ENCODE assay signal across 13 cellular contexts in genomic region chr15:62779041-62779810, GRCh38.
DNase-seq lines count a peak whose midpoint lies in the region; ATAC-seq and TF ChIP-seq lines count a peak whose summit lies in the region.
"Had no signal": no experiment of that assay in that cellular context is flagged by ENCODE, and none has a peak within 500 bp of the region (broad histone marks: within the 10 kb centered on the region; RNA-seq: fewer than 3 reads in every experiment).

No MANE protein-coding gene starts in this region.

- no peaks in the 10 kb centered on the region for H3K9me3 ChIP-seq in SK-N-SH
- no peaks in the 10 kb centered on the region for H3K9me3 ChIP-seq in body of pancreas
- H3K9me3 ChIP-seq in left ventricle myocardium inferior (replicated peaks), result no peaks in the 10 kb centered on the region

- H3K4me3 ChIP-seq in SK-N-SH (ENCODE audit: low read depth in 2 of 2, low read length in 1 of 2), result no peak overlapping the region
- no peak overlapping the region for H3K4me3 ChIP-seq in body of pancreas
- H3K4me3 ChIP-seq in left ventricle myocardium inferior, result no peak overlapping the region
- H3K4me3 ChIP-seq: SK-N-MC had no signal

- 93% methylated on average over 8 of the region's 8 CpGs for WGBS in SK-N-SH (ENCODE audit: low lambda C conversion rate)
- WGBS in body of pancreas, 2 donors, result 45% methylated on average over 8 of the region's 8 CpGs

- H3K9ac ChIP-seq in SK-N-SH, result peak overlapping the region; percentile 29; the same call in 1 of the 2 replicates

- no peak for TF ChIP-seq EP300 in SK-N-SH (IDR thresholded peaks at IDR 0.05; ENCODE audit: borderline replicate concordance in 1 of 2, low read depth in 1 of 2, low read length in 1 of 2)

- POLR2A ChIA-PET in SK-N-SH (lab: Yijun Ruan, JAX), result no interaction called here

- DNase-seq in SK-N-SH, result no peak
- peak in 3 of 4 donors; percentile 24 to 49 (median 37) for DNase-seq in body of pancreas
- peak; percentile 50 for DNase-seq in left ventricle myocardium inferior
- peak; percentile 33 for DNase-seq in superior temporal gyrus (ENCODE audit: extremely low spot score)
- no peak for DNase-seq in T-helper 1 cell
- DNase-seq in activated CD8-positive, alpha-beta memory T cell treated with anti-CD3 and anti-CD28 coated beads for 24 hours, result no peak
- DNase-seq: activated CD4-positive, alpha-beta T cell treated with anti-CD3 and anti-CD28 coated beads for 36 hours; DMS53; NCI-H524 treated with DMSO at 0.1 percent for 48 hours; retina had no signal

- no peaks in the 10 kb centered on the region for H3K27me3 ChIP-seq in SK-N-SH (ENCODE audit: insufficient read depth)
- H3K27me3 ChIP-seq in body of pancreas, result no peaks in the 10 kb centered on the region
- H3K27me3 ChIP-seq in left ventricle myocardium inferior (ENCODE audit: low read depth), result no peaks in the 10 kb centered on the region

- H3F3A ChIP-seq in SK-N-SH (replicated peaks; ENCODE audit: insufficient read depth), result peaks cover 34% of the 10 kb centered on the region

- no peak overlapping the region for H2AFZ ChIP-seq in SK-N-SH (ENCODE audit: low read depth)

- TF ChIP-seq RAD21 in SK-N-SH (IDR thresholded peaks at IDR 0.05; ENCODE audit: low read length), result no peak

- TF ChIP-seq POLR2A in body of pancreas (IDR thresholded peaks at IDR 0.05), result no peak

- H3K27ac ChIP-seq in SK-N-SH (ENCODE audit: low read depth in 2 of 2, low read length in 1 of 2) (peak overlapping the region; percentile 34 to 60), body of pancreas (peak overlapping the region in 3 of 4 donors; percentile 17 to 60 (median 58)), left ventricle myocardium inferior (replicated peaks) (peak overlapping the region; percentile 64)
- H3K27ac ChIP-seq: SK-N-MC had no signal

- CTCF ChIA-PET in SK-N-SH (lab: Yijun Ruan, JAX), result interaction anchor here (0.9 to 2.0 kb wide), 4 partner anchors 36 to 443 kb away, joined by 3 to 11 read pairs (median 4); no protein-coding TSS in a partner anchor

- no peaks in the 10 kb centered on the region; the same call in 1 of the 2 replicates for H3K79me2 ChIP-seq in SK-N-SH (ENCODE audit: insufficient read depth)

- peaks cover 43 to 56% of the 10 kb centered on the region in 2 experiments for H3K36me3 ChIP-seq in SK-N-SH (replicated peaks in 1 of 2; ENCODE audit: control insufficient read depth in 1 of 2, insufficient read depth in 2 of 2, low read length in 1 of 2)
- H3K36me3 ChIP-seq in body of pancreas (replicated peaks in 1 of 2; ENCODE audit: insufficient read depth in 1 of 2, low read depth in 2 of 2), result no peaks in the 10 kb centered on the region
- H3K36me3 ChIP-seq in left ventricle myocardium inferior, result peaks cover 24% of the 10 kb centered on the region

- H3K4me2 ChIP-seq in SK-N-SH, result no peak overlapping the region

- ATAC-seq in SK-N-SH treated with all-trans-retinoic acid at 6 μM for 48 hours, result no peak
- ATAC-seq in body of pancreas, result peak; percentile 25
- ATAC-seq in GM18873 (IDR thresholded peaks at IDR 0.05; ENCODE audit: low FRiP score, unreplicated experiment), result no peak
- ATAC-seq: activated CD4-positive, alpha-beta T cell treated with anti-CD3 and anti-CD28 coated beads for 36 hours had no signal

- H4K20me1 ChIP-seq in SK-N-SH (ENCODE audit: insufficient read depth), result no peaks in the 10 kb centered on the region

- H3K9me2 ChIP-seq in SK-N-SH, result no peaks in the 10 kb centered on the region

- H3K4me1 ChIP-seq in SK-N-SH (ENCODE audit: control insufficient read depth in 1 of 2, insufficient read depth in 2 of 2, low read depth in 1 of 2, low read length in 1 of 2) (peaks cover 22 to 51% of the 10 kb centered on the region in 2 experiments), body of pancreas (peaks cover 22% of the 10 kb centered on the region), left ventricle myocardium inferior (peaks cover 47% of the 10 kb centered on the region)

- no peak for TF ChIP-seq CTCF in SK-N-SH (IDR thresholded peaks at IDR 0.05)
- no peak for TF ChIP-seq CTCF in body of pancreas (IDR thresholded peaks at IDR 0.05)
- TF ChIP-seq CTCF in left ventricle myocardium inferior (IDR thresholded peaks at IDR 0.05; ENCODE audit: borderline replicate concordance), result no peak

- intact Hi-C loops in body of pancreas (cut with DNase I), result no loop called here
- intact Hi-C loops in left ventricle myocardium inferior (cut with micrococcal nuclease), result no loop called here

TF ChIP-seq in SK-N-SH, 30 proteins besides CTCF, POLR2A, EP300 and RAD21:
- TF ChIP-seq MAX (IDR thresholded peaks at IDR 0.05; ENCODE audit: low read depth), result peak; percentile 79
- no peak for TF ChIP-seq MXI1 (IDR thresholded peaks at IDR 0.05; ENCODE audit: low read depth, low read length)
- TF ChIP-seq NFIC (IDR thresholded peaks at IDR 0.05; ENCODE audit: borderline replicate concordance), result peak; percentile 45; the same call in 1 of the 2 replicates

TF ChIP-seq in SK-N-SH treated with all-trans-retinoic acid at 6 μM for 48 hours, 23 proteins besides CTCF, POLR2A, EP300 and RAD21:
- TF ChIP-seq TCF4 (CRISPR knock-in tag; IDR thresholded peaks at IDR 0.05; ENCODE audit: borderline replicate concordance) (no peak), ZNF70 (CRISPR knock-in tag; IDR thresholded peaks at IDR 0.05) (no peak), POU6F1 (CRISPR knock-in tag; IDR thresholded peaks at IDR 0.05; ENCODE audit: borderline replicate concordance, low read depth) (no peak), CSDC2 (CRISPR knock-in tag; IDR thresholded peaks at IDR 0.05) (no peak), TOX (CRISPR knock-in tag; IDR thresholded peaks at IDR 0.05; ENCODE audit: borderline replicate concordance) (no peak), ESRRG (CRISPR knock-in tag; IDR thresholded peaks at IDR 0.05) (no peak), PPARA (CRISPR knock-in tag; IDR thresholded peaks at IDR 0.05; ENCODE audit: borderline replicate concordance) (no peak), ZNF565 (CRISPR knock-in tag; conservative IDR thresholded peaks at IDR 0.05; ENCODE audit: low read depth) (no peak), ZFP30 (CRISPR knock-in tag; IDR thresholded peaks at IDR 0.05) (no peak), TSHZ2 (CRISPR knock-in tag; IDR thresholded peaks at IDR 0.05) (no peak), CSRNP3 (CRISPR knock-in tag; IDR thresholded peaks at IDR 0.05) (no peak), ZNF8 (CRISPR knock-in tag; IDR thresholded peaks at IDR 0.05) (no peak)

Comparison
In these comparisons a context has a peak if more than half of its experiments do, and no peak if none do; other contexts are left out.
1. DNase-seq: peak in body of pancreas (3 of 4), left ventricle myocardium inferior (single experiment) and superior temporal gyrus (single experiment); none in SK-N-SH (single experiment), T-helper 1 cell (0 of 5) and activated CD8-positive, alpha-beta memory T cell treated with anti-CD3 and anti-CD28 coated beads for 24 hours (single experiment).
2. Peak in every context shown above with its lines, with median percentiles within 50 percentile points of each other: H3K27ac ChIP-seq.